ENCODE assay signal across 1 cellular context in the genomic region with DNA sequence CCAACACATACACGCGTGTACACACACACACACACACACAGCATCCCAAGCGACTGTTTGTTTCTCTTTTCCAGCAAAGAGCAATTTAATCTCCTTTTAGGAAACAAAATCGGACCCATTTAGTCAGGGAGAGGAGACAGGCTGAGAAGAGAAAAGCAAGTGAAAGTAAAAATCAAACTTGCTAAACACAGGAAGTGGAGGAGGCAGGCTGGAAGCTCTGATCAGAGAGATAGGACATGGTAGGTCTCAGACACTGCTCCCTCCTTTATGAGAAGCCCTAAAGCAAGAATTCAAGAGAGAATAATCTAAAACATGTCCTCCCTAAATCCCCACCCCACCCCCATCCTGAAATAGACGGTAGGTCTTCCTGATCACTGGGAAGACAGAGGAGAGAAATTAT.
TF ChIP-seq lines count a peak whose summit lies in the region.

No MANE protein-coding gene starts in this region.

TF ChIP-seq in IMR-90, 13 proteins besides CTCF, POLR2A, EP300 and RAD21 (continued from another document):
- TF ChIP-seq, protein P1, sequence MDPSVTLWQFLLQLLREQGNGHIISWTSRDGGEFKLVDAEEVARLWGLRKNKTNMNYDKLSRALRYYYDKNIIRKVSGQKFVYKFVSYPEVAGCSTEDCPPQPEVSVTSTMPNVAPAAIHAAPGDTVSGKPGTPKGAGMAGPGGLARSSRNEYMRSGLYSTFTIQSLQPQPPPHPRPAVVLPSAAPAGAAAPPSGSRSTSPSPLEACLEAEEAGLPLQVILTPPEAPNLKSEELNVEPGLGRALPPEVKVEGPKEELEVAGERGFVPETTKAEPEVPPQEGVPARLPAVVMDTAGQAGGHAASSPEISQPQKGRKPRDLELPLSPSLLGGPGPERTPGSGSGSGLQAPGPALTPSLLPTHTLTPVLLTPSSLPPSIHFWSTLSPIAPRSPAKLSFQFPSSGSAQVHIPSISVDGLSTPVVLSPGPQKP (IDR thresholded peaks at IDR 0.05; ENCODE audit: borderline replicate concordance, low read depth, low read length), result no peak
- no peak for TF ChIP-seq RFX5 (IDR thresholded peaks at IDR 0.05; ENCODE audit: low read depth, low read length)
- no peak for TF ChIP-seq BHLHE40 (IDR thresholded peaks at IDR 0.05; ENCODE audit: low read depth, low read length)
- TF ChIP-seq SMC3 (IDR thresholded peaks at IDR 0.05; ENCODE audit: low read depth, low read length), result no peak
- no peak for TF ChIP-seq MXI1 (IDR thresholded peaks at IDR 0.05; ENCODE audit: borderline replicate concordance, low read depth, low read length)
- TF ChIP-seq RCOR1 (IDR thresholded peaks at IDR 0.05; ENCODE audit: insufficient replicate concordance, low read length), result no peak
